Comparison of ENCODE assay signal across 23 cellular contexts in genomic region chr4:159443975-159444374, GRCh38.
"Had no signal": no experiment of that assay in that cellular context is flagged by ENCODE, and none has a peak within 500 bp of the region (broad histone marks: within the 10 kb centered on the region; RNA-seq: fewer than 3 reads in every experiment).

No MANE protein-coding gene starts in this region.

- DNase-seq: cortex of kidney; effector memory CD8-positive, alpha-beta T cell; erythroblast; esophagus squamous epithelium; gastrocnemius medialis; head of caudate nucleus; kidney; midbrain; naive thymus-derived CD4-positive, alpha-beta T cell; posterior cingulate gyrus; psoas muscle; right cardiac atrium; sigmoid colon; stimulated activated CD4-positive, alpha-beta T cell treated with anti-CD3 and anti-CD28 coated beads, Interleukin-2, amount 100 ng/mL, for 24 hours; stimulated activated CD4-positive, alpha-beta T cell treated with anti-CD3 and anti-CD28 coated beads, Interleukin-4, amount 100 ng/mL, for 24 hours; stimulated activated naive CD4-positive, alpha-beta T cell treated with Interleukin-2 at 50 U/mL for 16 hours; stomach; thyroid gland had no signal

- H3K9me3 Mint-ChIP-seq: effector memory CD8-positive, alpha-beta T cell; naive thymus-derived CD4-positive, alpha-beta T cell; nephron; neural progenitor cell; stimulated activated effector memory CD8-positive, alpha-beta T cell treated with anti-CD3 and anti-CD28 coated beads, Interleukin-12 subunit alpha, Interleukin-12 subunit beta, amount 100 ng/mL, for 72 hours; type B pancreatic cell had no signal

- H3K27ac ChIP-seq: esophagus squamous epithelium, gastrocnemius medialis, neural progenitor cell, psoas muscle, sigmoid colon, stomach, thyroid gland had no signal

- H2AFZ ChIP-seq: neural progenitor cell had no signal

- H3K27me3 Mint-ChIP-seq: type B pancreatic cell had no signal

- H3K4me3 ChIP-seq: esophagus squamous epithelium, gastrocnemius medialis, neural progenitor cell, psoas muscle, sigmoid colon, stomach, thyroid gland had no signal

- H3K4me1 ChIP-seq: esophagus squamous epithelium, psoas muscle, sigmoid colon, stomach, thyroid gland had no signal

- H3K4me1 Mint-ChIP-seq: stimulated activated effector memory CD8-positive, alpha-beta T cell treated with anti-CD3 and anti-CD28 coated beads, Interleukin-12 subunit alpha, Interleukin-12 subunit beta, amount 100 ng/mL, for 72 hours had no signal

- H3K9ac ChIP-seq: neural progenitor cell had no signal

- H3K27me3 ChIP-seq: esophagus squamous epithelium, gastrocnemius medialis, neural progenitor cell, sigmoid colon, stomach, thyroid gland had no signal

- H3K36me3 Mint-ChIP-seq: naive thymus-derived CD4-positive, alpha-beta T cell; neural progenitor cell; stimulated activated effector memory CD8-positive, alpha-beta T cell treated with anti-CD3 and anti-CD28 coated beads, Interleukin-12 subunit alpha, Interleukin-12 subunit beta, amount 100 ng/mL, for 72 hours; type B pancreatic cell had no signal

- H3K9me3 ChIP-seq: esophagus squamous epithelium, gastrocnemius medialis, psoas muscle, sigmoid colon, stomach, thyroid gland had no signal

- H3K27ac Mint-ChIP-seq: effector memory CD8-positive, alpha-beta T cell; naive thymus-derived CD4-positive, alpha-beta T cell; nephron; neural progenitor cell; stimulated activated effector memory CD8-positive, alpha-beta T cell treated with anti-CD3 and anti-CD28 coated beads, Interleukin-12 subunit alpha, Interleukin-12 subunit beta, amount 100 ng/mL, for 72 hours; type B pancreatic cell had no signal

- H3K36me3 ChIP-seq: esophagus squamous epithelium, gastrocnemius medialis, neural progenitor cell, sigmoid colon, stomach, thyroid gland had no signal

- H3K4me3 Mint-ChIP-seq: effector memory CD8-positive, alpha-beta T cell; naive thymus-derived CD4-positive, alpha-beta T cell; nephron; neural progenitor cell; stimulated activated effector memory CD8-positive, alpha-beta T cell treated with anti-CD3 and anti-CD28 coated beads, Interleukin-12 subunit alpha, Interleukin-12 subunit beta, amount 100 ng/mL, for 72 hours; type B pancreatic cell had no signal

- H3K4me2 ChIP-seq: neural progenitor cell had no signal

- ATAC-seq: effector memory CD8-positive, alpha-beta T cell; gastrocnemius medialis; left lobe of liver; naive thymus-derived CD4-positive, alpha-beta T cell; psoas muscle; right cardiac atrium; stimulated activated effector memory CD8-positive, alpha-beta T cell treated with anti-CD3 and anti-CD28 coated beads, Interleukin-12 subunit alpha, Interleukin-12 subunit beta, amount 100 ng/mL, for 72 hours had no signal
